25 cellular contexts compared by ENCODE assay signal in genomic region chr10:129505500-129506075, GRCh38.
"Had no signal": no experiment of that assay in that cellular context is flagged by ENCODE, and none has a peak within 500 bp of the region (broad histone marks: within the 10 kb centered on the region; RNA-seq: fewer than 3 reads in every experiment).

No MANE protein-coding gene starts in this region.

- H2AFZ ChIP-seq: neural progenitor cell, parathyroid adenoma had no signal

- ATAC-seq: activated CD4-positive, CD25-positive, alpha-beta regulatory T cell treated with anti-CD3 and anti-CD28 coated beads, Interleukin-2, amount 50 U/mL, for 24 hours; heart right ventricle; left lung; lower lobe of right lung; natural killer cell; stimulated activated naive CD8-positive, alpha-beta T cell treated with anti-CD3 and anti-CD28 coated beads, Interleukin-15, Interleukin-2, amounts not matched to agents 100 U/mL and 50 U/mL, for 24 hours had no signal

- H3K36me3 ChIP-seq: ascending aorta, heart right ventricle, left lung, lower lobe of right lung, neural progenitor cell, right atrium auricular region, transverse colon, WERI-Rb-1 had no signal

- H3K4me3 ChIP-seq: ascending aorta, esophagus muscularis mucosa, heart right ventricle, left lung, lower lobe of right lung, neural progenitor cell, right atrium auricular region, testis, transverse colon had no signal

- DNase-seq: activated CD4-positive, alpha-beta T cell treated with anti-CD3 and anti-CD28 coated beads for 48 hours; activated CD4-positive, alpha-beta T cell treated with anti-CD3 and anti-CD28 coated beads, Interleukin-2, amount 50 U/mL, for 48 hours; activated CD8-positive, alpha-beta memory T cell treated with anti-CD3 and anti-CD28 coated beads for 24 hours; activated effector memory CD4-positive, alpha-beta T cell treated with Interleukin-2 at 50 U/mL for 16 hours; activated naive CD4-positive, alpha-beta T cell treated with anti-CD3 and anti-CD28 coated beads for 36 hours; activated naive CD8-positive, alpha-beta T cell treated with anti-CD3 and anti-CD28 coated beads, Interleukin-2, amount 10 ng/mL, durations not matched to agents 7 days and 5 days; caudate nucleus; foreskin melanocyte; heart right ventricle; left lung; lower lobe of right lung; mesendoderm; natural killer cell; occipital lobe; stimulated activated CD4-positive, alpha-beta T cell treated with anti-CD3 and anti-CD28 coated beads, Interleukin-2, amount 100 ng/mL, for 48 hours; stimulated activated naive CD8-positive, alpha-beta T cell treated with anti-CD3 and anti-CD28 coated beads, Interleukin-15, Interleukin-2, amounts not matched to agents 100 U/mL and 50 U/mL, for 24 hours; testis; transverse colon; WERI-Rb-1 had no signal

- H3K27me3 ChIP-seq: ascending aorta, esophagus muscularis mucosa, heart right ventricle, left lung, neural progenitor cell, right atrium auricular region, testis, transverse colon had no signal

- H3K4me1 ChIP-seq: ascending aorta, left lung, lower lobe of right lung, neural progenitor cell, parathyroid adenoma, right atrium auricular region, testis, transverse colon had no signal

- H3K9me3 ChIP-seq: ascending aorta, esophagus muscularis mucosa, lower lobe of right lung, right atrium auricular region, testis had no signal

- H3K9ac ChIP-seq: neural progenitor cell, parathyroid adenoma had no signal

- H3K27ac ChIP-seq: ascending aorta, esophagus muscularis mucosa, heart right ventricle, left lung, lower lobe of right lung, neural progenitor cell, parathyroid adenoma, right atrium auricular region, testis, transverse colon, WERI-Rb-1 had no signal

- H3K4me2 ChIP-seq: neural progenitor cell had no signal

- H3K79me2 ChIP-seq: parathyroid adenoma had no signal
